Comparison of ENCODE assay signal across 22 cellular contexts in the genomic region with DNA sequence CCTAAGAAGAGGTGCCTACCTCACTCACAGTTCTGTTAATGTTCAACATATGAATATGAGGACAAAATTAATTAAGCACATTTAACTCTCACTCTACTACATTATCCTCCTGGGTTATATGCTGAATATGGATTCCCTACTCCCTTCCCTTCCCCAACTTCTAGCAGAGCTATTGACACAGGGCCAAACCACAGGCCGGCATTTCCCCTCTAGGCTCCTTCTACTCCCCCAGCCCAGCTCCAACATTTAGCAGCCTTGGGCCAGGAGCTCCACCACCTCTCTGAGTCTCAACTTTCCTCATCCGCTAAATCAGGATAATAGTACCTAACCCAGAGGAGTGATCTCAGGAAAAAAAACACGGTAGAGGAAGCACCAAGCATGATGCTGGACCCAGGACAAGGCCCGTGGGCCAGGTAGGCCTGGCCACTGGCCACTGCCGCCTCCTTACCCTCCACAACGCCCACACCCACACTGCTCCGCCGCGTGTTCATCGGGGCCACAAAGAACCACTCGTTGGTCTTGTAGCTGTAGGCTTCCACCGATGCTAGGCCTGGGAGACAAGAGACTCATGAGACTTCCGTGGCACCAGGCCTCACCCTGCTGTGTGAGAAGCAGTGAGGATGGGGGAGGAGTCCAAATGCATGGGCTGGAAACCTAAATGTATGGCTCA.
"Had no signal": no experiment of that assay in that cellular context is flagged by ENCODE, and none has a peak within 500 bp of the region (broad histone marks: within the 10 kb centered on the region; RNA-seq: fewer than 3 reads in every experiment).

No MANE protein-coding gene starts in this region.

- H2AFZ ChIP-seq: parathyroid adenoma had no signal

- ATAC-seq: foreskin keratinocyte; left colon; naive thymus-derived CD4-positive, alpha-beta T cell had no signal

- H3K27me3 ChIP-seq: dorsolateral prefrontal cortex, esophagus squamous epithelium, foreskin keratinocyte, right atrium auricular region, sigmoid colon, stomach had no signal

- H3K4me1 Mint-ChIP-seq: central memory CD8-positive, alpha-beta T cell had no signal

- H3K36me3 ChIP-seq: sigmoid colon had no signal

- H3K27me3 Mint-ChIP-seq: central memory CD8-positive, alpha-beta T cell; naive thymus-derived CD4-positive, alpha-beta T cell; type B pancreatic cell had no signal

- H3K9me3 Mint-ChIP-seq: central memory CD8-positive, alpha-beta T cell; naive thymus-derived CD4-positive, alpha-beta T cell; type B pancreatic cell had no signal

- H3K27ac Mint-ChIP-seq: type B pancreatic cell had no signal

- H3K9me3 ChIP-seq: esophagus squamous epithelium, right atrium auricular region, sigmoid colon, stomach had no signal

- H3K4me1 ChIP-seq: esophagus squamous epithelium, foreskin keratinocyte, parathyroid adenoma, right atrium auricular region, sigmoid colon, stomach had no signal

- H3K4me3 ChIP-seq: dorsolateral prefrontal cortex, esophagus squamous epithelium, right atrium auricular region, sigmoid colon, skin epidermis, stomach had no signal

- H3K79me2 ChIP-seq: parathyroid adenoma had no signal

- H3K4me3 Mint-ChIP-seq: central memory CD8-positive, alpha-beta T cell; naive thymus-derived CD4-positive, alpha-beta T cell; neural crest cell; type B pancreatic cell had no signal

- H3K9ac ChIP-seq: parathyroid adenoma had no signal

- DNase-seq: cortex of kidney; dorsolateral prefrontal cortex; effector CD8-positive, alpha-beta T cell; esophagus squamous epithelium; foreskin keratinocyte; head of caudate nucleus; hippocampal formation; left colon; mammary epithelial cell; naive thymus-derived CD4-positive, alpha-beta T cell; nucleus accumbens; sigmoid colon; stimulated activated CD4-positive, alpha-beta T cell treated with anti-CD3 and anti-CD28 coated beads, Interleukin-2, amount 100 ng/mL, for 24 hours; stimulated activated naive CD4-positive, alpha-beta T cell; stomach had no signal

- H3K27ac ChIP-seq: epithelial cell of prostate, esophagus squamous epithelium, foreskin keratinocyte, parathyroid adenoma, right atrium auricular region, sigmoid colon, skin epidermis, stomach had no signal
